In the genomic region with DNA sequence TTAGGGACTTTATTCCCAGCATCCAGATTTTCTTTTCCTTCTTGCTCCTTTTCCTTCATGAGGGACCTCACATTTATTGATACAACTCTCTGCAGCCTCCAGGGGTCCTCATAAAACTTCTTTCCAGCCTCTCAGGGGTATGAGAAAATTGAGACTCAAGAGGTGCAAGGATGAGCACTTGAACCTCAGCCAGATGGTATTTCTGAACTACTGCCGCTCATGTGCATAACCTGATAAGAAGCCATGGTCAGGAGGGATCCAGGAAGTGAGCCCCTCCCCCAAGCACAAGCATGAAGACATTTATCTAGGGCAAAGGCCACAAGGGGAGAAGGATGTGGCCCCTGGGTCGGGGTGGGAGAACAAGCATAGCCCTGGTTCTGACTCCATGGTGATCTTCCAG, we compare ENCODE assay signal across 1 cellular context.
TF ChIP-seq lines count a peak whose summit lies in the region.

No MANE protein-coding gene starts in this region.

TF ChIP-seq in K562, 482 proteins besides CTCF, POLR2A, EP300 and RAD21 (continued from another document and continues in another):
- TF ChIP-seq, protein P1, sequence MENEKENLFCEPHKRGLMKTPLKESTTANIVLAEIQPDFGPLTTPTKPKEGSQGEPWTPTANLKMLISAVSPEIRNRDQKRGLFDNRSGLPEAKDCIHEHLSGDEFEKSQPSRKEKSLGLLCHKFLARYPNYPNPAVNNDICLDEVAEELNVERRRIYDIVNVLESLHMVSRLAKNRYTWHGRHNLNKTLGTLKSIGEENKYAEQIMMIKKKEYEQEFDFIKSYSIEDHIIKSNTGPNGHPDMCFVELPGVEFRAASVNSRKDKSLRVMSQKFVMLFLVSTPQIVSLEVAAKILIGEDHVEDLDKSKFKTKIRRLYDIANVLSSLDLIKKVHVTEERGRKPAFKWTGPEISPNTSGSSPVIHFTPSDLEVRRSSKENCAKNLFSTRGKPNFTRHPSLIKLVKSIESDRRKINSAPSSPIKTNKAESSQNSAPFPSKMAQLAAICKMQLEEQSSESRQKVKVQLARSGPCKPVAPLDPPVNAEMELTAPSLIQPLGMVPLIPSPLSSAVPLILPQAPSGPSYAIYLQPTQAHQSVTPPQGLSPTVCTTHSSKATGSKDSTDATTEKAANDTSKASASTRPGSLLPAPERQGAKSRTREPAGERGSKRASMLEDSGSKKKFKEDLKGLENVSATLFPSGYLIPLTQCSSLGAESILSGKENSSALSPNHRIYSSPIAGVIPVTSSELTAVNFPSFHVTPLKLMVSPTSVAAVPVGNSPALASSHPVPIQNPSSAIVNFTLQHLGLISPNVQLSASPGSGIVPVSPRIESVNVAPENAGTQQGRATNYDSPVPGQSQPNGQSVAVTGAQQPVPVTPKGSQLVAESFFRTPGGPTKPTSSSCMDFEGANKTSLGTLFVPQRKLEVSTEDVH (IDR thresholded peaks at IDR 0.05; ENCODE audit: low read depth, partially characterized antibody), result no peak
- TF ChIP-seq, protein P2, sequence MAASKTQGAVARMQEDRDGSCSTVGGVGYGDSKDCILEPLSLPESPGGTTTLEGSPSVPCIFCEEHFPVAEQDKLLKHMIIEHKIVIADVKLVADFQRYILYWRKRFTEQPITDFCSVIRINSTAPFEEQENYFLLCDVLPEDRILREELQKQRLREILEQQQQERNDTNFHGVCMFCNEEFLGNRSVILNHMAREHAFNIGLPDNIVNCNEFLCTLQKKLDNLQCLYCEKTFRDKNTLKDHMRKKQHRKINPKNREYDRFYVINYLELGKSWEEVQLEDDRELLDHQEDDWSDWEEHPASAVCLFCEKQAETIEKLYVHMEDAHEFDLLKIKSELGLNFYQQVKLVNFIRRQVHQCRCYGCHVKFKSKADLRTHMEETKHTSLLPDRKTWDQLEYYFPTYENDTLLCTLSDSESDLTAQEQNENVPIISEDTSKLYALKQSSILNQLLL (CRISPR knock-in tag; IDR thresholded peaks at IDR 0.05; ENCODE audit: borderline replicate concordance), result no peak
- TF ChIP-seq, protein P3, sequence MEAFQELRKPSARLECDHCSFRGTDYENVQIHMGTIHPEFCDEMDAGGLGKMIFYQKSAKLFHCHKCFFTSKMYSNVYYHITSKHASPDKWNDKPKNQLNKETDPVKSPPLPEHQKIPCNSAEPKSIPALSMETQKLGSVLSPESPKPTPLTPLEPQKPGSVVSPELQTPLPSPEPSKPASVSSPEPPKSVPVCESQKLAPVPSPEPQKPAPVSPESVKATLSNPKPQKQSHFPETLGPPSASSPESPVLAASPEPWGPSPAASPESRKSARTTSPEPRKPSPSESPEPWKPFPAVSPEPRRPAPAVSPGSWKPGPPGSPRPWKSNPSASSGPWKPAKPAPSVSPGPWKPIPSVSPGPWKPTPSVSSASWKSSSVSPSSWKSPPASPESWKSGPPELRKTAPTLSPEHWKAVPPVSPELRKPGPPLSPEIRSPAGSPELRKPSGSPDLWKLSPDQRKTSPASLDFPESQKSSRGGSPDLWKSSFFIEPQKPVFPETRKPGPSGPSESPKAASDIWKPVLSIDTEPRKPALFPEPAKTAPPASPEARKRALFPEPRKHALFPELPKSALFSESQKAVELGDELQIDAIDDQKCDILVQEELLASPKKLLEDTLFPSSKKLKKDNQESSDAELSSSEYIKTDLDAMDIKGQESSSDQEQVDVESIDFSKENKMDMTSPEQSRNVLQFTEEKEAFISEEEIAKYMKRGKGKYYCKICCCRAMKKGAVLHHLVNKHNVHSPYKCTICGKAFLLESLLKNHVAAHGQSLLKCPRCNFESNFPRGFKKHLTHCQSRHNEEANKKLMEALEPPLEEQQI (IDR thresholded peaks at IDR 0.05), result peak; percentile 45; the same call in 1 of the 2 replicates
- TF ChIP-seq RBM39 (optimal IDR thresholded peaks at IDR 0.05; ENCODE audit: low read depth, low read length) (no peak), ZNF699 (CRISPR knock-in tag; IDR thresholded peaks at IDR 0.05; ENCODE audit: insufficient replicate concordance) (no peak), ZNF589 (CRISPR knock-in tag; IDR thresholded peaks at IDR 0.05; ENCODE audit: low read depth) (0 out of 2 replicates have a peak, but pooled peaks have one; percentile 66), PML (IDR thresholded peaks at IDR 0.05; ENCODE audit: low read length) (peak; percentile 64), CBFA2T3 (IDR thresholded peaks at IDR 0.05) (peak; percentile 94), PCBP1 (IDR thresholded peaks at IDR 0.05; ENCODE audit: low read depth, low read length, poor library complexity, severe bottlenecking) (no peak), SMARCE1 (IDR thresholded peaks at IDR 0.05) (peak; percentile 51), ZNF717 (CRISPR knock-in tag; IDR thresholded peaks at IDR 0.05) (no peak), NFRKB (IDR thresholded peaks at IDR 0.05; ENCODE audit: low read depth) (no peak), ZNF3 (CRISPR knock-in tag; IDR thresholded peaks at IDR 0.05) (no peak), SUPT5H (IDR thresholded peaks at IDR 0.05) (no peak), TBL1XR1 (IDR thresholded peaks at IDR 0.05; ENCODE audit: low read length in 2 of 2) (peak; percentile 83 to 85), CBX3 (IDR thresholded peaks at IDR 0.05; ENCODE audit: borderline replicate concordance in 1 of 2, low read length in 2 of 2) (peak in 1 of 2 experiments; percentile 47; a peak in 1 of 3 replicates), ZNF668 (CRISPR knock-in tag; IDR thresholded peaks at IDR 0.05) (no peak), SRSF7 (optimal IDR thresholded peaks at IDR 0.05; ENCODE audit: low read depth, low read length) (no peak), TEAD4 (IDR thresholded peaks at IDR 0.05; ENCODE audit: low read length) (peak; percentile 93), TEAD4 (CRISPR knock-in tag; IDR thresholded peaks at IDR 0.05; ENCODE audit: borderline replicate concordance) (no peak), LEF1 (IDR thresholded peaks at IDR 0.05) (peak; percentile 87), CC2D1A (IDR thresholded peaks at IDR 0.05) (peak; percentile 46; the same call in 1 of the 2 replicates), ZKSCAN1 (IDR thresholded peaks at IDR 0.05; ENCODE audit: low read depth, low read length) (no peak), NCOA1 (IDR thresholded peaks at IDR 0.05; ENCODE audit: low read depth) (0 out of 2 replicates have a peak, but pooled peaks have one; percentile 27), BDP1 (IDR thresholded peaks at IDR 0.05; ENCODE audit: insufficient read depth, insufficient read length) (no peak), JUNB (CRISPR knock-in tag; conservative IDR thresholded peaks at IDR 0.05) (no peak)
- TF ChIP-seq, protein P4, sequence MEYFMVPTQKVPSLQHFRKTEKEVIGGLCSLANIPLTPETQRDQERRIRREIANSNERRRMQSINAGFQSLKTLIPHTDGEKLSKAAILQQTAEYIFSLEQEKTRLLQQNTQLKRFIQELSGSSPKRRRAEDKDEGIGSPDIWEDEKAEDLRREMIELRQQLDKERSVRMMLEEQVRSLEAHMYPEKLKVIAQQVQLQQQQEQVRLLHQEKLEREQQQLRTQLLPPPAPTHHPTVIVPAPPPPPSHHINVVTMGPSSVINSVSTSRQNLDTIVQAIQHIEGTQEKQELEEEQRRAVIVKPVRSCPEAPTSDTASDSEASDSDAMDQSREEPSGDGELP (CRISPR knock-in tag; IDR thresholded peaks at IDR 0.05; ENCODE audit: borderline replicate concordance), result peak; percentile 34; the same call in 1 of the 2 replicates
- TF ChIP-seq, protein P5, sequence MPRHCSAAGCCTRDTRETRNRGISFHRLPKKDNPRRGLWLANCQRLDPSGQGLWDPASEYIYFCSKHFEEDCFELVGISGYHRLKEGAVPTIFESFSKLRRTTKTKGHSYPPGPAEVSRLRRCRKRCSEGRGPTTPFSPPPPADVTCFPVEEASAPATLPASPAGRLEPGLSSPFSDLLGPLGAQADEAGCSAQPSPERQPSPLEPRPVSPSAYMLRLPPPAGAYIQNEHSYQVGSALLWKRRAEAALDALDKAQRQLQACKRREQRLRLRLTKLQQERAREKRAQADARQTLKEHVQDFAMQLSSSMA (CRISPR knock-in tag; IDR thresholded peaks at IDR 0.05), result no peak
- TF ChIP-seq, protein P6, sequence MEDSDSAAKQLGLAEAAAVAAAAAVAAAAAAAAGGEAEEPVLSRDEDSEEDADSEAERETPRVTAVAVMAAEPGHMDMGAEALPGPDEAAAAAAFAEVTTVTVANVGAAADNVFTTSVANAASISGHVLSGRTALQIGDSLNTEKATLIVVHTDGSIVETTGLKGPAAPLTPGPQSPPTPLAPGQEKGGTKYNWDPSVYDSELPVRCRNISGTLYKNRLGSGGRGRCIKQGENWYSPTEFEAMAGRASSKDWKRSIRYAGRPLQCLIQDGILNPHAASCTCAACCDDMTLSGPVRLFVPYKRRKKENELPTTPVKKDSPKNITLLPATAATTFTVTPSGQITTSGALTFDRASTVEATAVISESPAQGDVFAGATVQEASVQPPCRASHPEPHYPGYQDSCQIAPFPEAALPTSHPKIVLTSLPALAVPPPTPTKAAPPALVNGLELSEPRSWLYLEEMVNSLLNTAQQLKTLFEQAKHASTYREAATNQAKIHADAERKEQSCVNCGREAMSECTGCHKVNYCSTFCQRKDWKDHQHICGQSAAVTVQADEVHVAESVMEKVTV (CRISPR knock-in tag; IDR thresholded peaks at IDR 0.05), result no peak
- TF ChIP-seq, protein P7, sequence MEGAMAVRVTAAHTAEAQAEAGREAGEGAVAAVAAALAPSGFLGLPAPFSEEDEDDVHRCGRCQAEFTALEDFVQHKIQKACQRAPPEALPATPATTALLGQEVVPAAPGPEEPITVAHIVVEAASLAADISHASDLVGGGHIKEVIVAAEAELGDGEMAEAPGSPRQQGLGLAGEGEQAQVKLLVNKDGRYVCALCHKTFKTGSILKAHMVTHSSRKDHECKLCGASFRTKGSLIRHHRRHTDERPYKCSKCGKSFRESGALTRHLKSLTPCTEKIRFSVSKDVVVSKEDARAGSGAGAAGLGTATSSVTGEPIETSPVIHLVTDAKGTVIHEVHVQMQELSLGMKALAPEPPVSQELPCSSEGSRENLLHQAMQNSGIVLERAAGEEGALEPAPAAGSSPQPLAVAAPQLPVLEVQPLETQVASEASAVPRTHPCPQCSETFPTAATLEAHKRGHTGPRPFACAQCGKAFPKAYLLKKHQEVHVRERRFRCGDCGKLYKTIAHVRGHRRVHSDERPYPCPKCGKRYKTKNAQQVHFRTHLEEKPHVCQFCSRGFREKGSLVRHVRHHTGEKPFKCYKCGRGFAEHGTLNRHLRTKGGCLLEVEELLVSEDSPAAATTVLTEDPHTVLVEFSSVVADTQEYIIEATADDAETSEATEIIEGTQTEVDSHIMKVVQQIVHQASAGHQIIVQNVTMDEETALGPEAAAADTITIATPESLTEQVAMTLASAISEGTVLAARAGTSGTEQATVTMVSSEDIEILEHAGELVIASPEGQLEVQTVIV (CRISPR knock-in tag; IDR thresholded peaks at IDR 0.05; ENCODE audit: borderline replicate concordance), result no peak
- TF ChIP-seq, protein P8, sequence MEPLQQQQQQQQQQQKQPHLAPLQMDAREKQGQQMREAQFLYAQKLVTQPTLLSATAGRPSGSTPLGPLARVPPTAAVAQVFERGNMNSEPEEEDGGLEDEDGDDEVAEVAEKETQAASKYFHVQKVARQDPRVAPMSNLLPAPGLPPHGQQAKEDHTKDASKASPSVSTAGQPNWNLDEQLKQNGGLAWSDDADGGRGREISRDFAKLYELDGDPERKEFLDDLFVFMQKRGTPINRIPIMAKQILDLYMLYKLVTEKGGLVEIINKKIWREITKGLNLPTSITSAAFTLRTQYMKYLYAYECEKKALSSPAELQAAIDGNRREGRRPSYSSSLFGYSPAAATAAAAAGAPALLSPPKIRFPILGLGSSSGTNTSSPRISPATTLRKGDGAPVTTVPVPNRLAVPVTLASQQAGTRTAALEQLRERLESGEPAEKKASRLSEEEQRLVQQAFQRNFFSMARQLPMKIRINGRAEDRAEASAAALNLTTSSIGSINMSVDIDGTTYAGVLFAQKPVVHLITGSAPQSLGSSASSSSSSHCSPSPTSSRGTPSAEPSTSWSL (CRISPR knock-in tag; IDR thresholded peaks at IDR 0.05; ENCODE audit: borderline replicate concordance), result no peak
- TF ChIP-seq, protein P9, sequence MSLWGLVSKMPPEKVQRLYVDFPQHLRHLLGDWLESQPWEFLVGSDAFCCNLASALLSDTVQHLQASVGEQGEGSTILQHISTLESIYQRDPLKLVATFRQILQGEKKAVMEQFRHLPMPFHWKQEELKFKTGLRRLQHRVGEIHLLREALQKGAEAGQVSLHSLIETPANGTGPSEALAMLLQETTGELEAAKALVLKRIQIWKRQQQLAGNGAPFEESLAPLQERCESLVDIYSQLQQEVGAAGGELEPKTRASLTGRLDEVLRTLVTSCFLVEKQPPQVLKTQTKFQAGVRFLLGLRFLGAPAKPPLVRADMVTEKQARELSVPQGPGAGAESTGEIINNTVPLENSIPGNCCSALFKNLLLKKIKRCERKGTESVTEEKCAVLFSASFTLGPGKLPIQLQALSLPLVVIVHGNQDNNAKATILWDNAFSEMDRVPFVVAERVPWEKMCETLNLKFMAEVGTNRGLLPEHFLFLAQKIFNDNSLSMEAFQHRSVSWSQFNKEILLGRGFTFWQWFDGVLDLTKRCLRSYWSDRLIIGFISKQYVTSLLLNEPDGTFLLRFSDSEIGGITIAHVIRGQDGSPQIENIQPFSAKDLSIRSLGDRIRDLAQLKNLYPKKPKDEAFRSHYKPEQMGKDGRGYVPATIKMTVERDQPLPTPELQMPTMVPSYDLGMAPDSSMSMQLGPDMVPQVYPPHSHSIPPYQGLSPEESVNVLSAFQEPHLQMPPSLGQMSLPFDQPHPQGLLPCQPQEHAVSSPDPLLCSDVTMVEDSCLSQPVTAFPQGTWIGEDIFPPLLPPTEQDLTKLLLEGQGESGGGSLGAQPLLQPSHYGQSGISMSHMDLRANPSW (CRISPR knock-in tag; IDR thresholded peaks at IDR 0.05), result no peak
- TF ChIP-seq, protein P10, sequence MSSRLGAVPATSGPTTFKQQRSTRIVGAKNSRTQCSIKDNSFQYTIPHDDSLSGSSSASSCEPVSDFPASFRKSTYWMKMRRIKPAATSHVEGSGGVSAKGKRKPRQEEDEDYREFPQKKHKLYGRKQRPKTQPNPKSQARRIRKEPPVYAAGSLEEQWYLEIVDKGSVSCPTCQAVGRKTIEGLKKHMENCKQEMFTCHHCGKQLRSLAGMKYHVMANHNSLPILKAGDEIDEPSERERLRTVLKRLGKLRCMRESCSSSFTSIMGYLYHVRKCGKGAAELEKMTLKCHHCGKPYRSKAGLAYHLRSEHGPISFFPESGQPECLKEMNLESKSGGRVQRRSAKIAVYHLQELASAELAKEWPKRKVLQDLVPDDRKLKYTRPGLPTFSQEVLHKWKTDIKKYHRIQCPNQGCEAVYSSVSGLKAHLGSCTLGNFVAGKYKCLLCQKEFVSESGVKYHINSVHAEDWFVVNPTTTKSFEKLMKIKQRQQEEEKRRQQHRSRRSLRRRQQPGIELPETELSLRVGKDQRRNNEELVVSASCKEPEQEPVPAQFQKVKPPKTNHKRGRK (tag; IDR thresholded peaks at IDR 0.05), result no peak
- TF ChIP-seq, protein P11, sequence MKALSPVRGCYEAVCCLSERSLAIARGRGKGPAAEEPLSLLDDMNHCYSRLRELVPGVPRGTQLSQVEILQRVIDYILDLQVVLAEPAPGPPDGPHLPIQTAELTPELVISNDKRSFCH (CRISPR knock-in tag; IDR thresholded peaks at IDR 0.05), result no peak
- TF ChIP-seq, protein P11 (tag; IDR thresholded peaks at IDR 0.05), result 0 out of 2 replicates have a peak, but pooled peaks have one; percentile 54
- TF ChIP-seq, protein P12, sequence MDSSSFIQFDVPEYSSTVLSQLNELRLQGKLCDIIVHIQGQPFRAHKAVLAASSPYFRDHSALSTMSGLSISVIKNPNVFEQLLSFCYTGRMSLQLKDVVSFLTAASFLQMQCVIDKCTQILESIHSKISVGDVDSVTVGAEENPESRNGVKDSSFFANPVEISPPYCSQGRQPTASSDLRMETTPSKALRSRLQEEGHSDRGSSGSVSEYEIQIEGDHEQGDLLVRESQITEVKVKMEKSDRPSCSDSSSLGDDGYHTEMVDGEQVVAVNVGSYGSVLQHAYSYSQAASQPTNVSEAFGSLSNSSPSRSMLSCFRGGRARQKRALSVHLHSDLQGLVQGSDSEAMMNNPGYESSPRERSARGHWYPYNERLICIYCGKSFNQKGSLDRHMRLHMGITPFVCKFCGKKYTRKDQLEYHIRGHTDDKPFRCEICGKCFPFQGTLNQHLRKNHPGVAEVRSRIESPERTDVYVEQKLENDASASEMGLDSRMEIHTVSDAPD (CRISPR knock-in tag; IDR thresholded peaks at IDR 0.05), result no peak
